Comparison of ENCODE assay signal across 10 cellular contexts in genomic region chr1:116325922-116326321, GRCh38. TPM values are rescaled to one million over a fixed set of nuclear protein-coding genes. Genes with fewer than 3 reads are reported as not detected.
DNase-seq lines count a peak whose midpoint lies in the region; TF ChIP-seq lines count a peak whose summit lies in the region.
"Had no signal": no experiment of that assay in that cellular context is flagged by ENCODE, and none has a peak within 500 bp of the region (broad histone marks: within the 10 kb centered on the region; RNA-seq: fewer than 3 reads in every experiment).

No MANE protein-coding gene starts in this region.

- no peaks in the 10 kb centered on the region for H4K20me1 ChIP-seq in Loucy (ENCODE audit: insufficient read depth, low read length, poor library complexity, severe bottlenecking)

- H3K27me3 ChIP-seq in Loucy (ENCODE audit: insufficient read depth, low read length, poor library complexity, severe bottlenecking), result no peaks in the 10 kb centered on the region
- H3K27me3 ChIP-seq in breast epithelium, result no peaks in the 10 kb centered on the region
- no peaks in the 10 kb centered on the region for H3K27me3 ChIP-seq in tibial artery
- no peaks in the 10 kb centered on the region for H3K27me3 ChIP-seq in HAP-1 (ENCODE audit: low read depth)
- no peaks in the 10 kb centered on the region for H3K27me3 ChIP-seq in dorsolateral prefrontal cortex

- H3K9me3 ChIP-seq in Loucy (ENCODE audit: insufficient read depth, low read depth, low read length) (no peaks in the 10 kb centered on the region), breast epithelium (no peaks in the 10 kb centered on the region), tibial artery (no peaks in the 10 kb centered on the region), HAP-1 (no peaks in the 10 kb centered on the region)
- H3K9me3 ChIP-seq: SJSA1 had no signal

- H3K36me3 ChIP-seq in Loucy (ENCODE audit: insufficient read depth, low read length) (no peaks in the 10 kb centered on the region), breast epithelium (no peaks in the 10 kb centered on the region), tibial artery (no peaks in the 10 kb centered on the region), HAP-1 (replicated peaks) (no peaks in the 10 kb centered on the region)
- H3K36me3 ChIP-seq: SJSA1 had no signal

- H3K4me1 ChIP-seq in Loucy (ENCODE audit: insufficient read depth, low read length, poor library complexity, severe bottlenecking) (peaks cover 11% of the 10 kb centered on the region), breast epithelium (peaks cover 0 to 5% of the 10 kb centered on the region in 2 donors), tibial artery (no peaks in the 10 kb centered on the region), HAP-1 (no peaks in the 10 kb centered on the region)
- H3K4me1 ChIP-seq: SJSA1 had no signal

- in situ Hi-C loops in HAP-1 (cut with MboI; ENCODE audit: low sequenced_read_pairs), result no loop called here

- H3K27ac ChIP-seq in breast epithelium, result peak overlapping the region; percentile 77 to 83
- no peak overlapping the region for H3K27ac ChIP-seq in tibial artery
- H3K27ac ChIP-seq in dorsolateral prefrontal cortex, result peak overlapping the region in 1 of 59 donors; percentile 26
- H3K27ac ChIP-seq: SJSA1 had no signal

- H3K4me3 ChIP-seq in Loucy (ENCODE audit: low read length, poor library complexity, severe bottlenecking) (no peak overlapping the region), breast epithelium (no peak overlapping the region), tibial artery (no peak overlapping the region), HAP-1 (no peak overlapping the region), dorsolateral prefrontal cortex (no peak overlapping the region)
- H3K4me3 ChIP-seq: SJSA1 had no signal

- H3K9ac ChIP-seq in Loucy (ENCODE audit: low read depth, low read length, poor library complexity, severe bottlenecking), result no peak overlapping the region

- TF ChIP-seq CTCF in Loucy (conservative IDR thresholded peaks at IDR 0.05; ENCODE audit: low read length), result no peak
- no peak for TF ChIP-seq CTCF in breast epithelium (IDR thresholded peaks at IDR 0.05)
- no peak for TF ChIP-seq CTCF in tibial artery (IDR thresholded peaks at IDR 0.05)
- no peak for TF ChIP-seq CTCF in dorsolateral prefrontal cortex (IDR thresholded peaks at IDR 0.05 in 54 of 56, conservative IDR thresholded peaks at IDR 0.05 in 2 of 56; ENCODE audit: low read depth in 1 of 56, partially characterized antibody in 56 of 56)

- H3F3A ChIP-seq in Loucy (ENCODE audit: low read depth), result no peaks in the 10 kb centered on the region

- peak overlapping the region; percentile 66; the same call in 1 of the 2 replicates for H2AFZ ChIP-seq in Loucy (ENCODE audit: low read length)

- peak; percentile 28 for DNase-seq in activated CD4-positive, alpha-beta T cell treated with anti-CD3 and anti-CD28 coated beads, Interleukin-2, amount 50 U/mL, for 1 hour
- DNase-seq in breast epithelium (ENCODE audit: low spot score in 2 of 2) (no peak), tibial artery (no peak), AG08395 (ENCODE audit: low spot score) (no peak), HAP-1 (ENCODE audit: low spot score in 2 of 2) (no peak), dorsolateral prefrontal cortex (no peak)
- peak; percentile 10 for DNase-seq in stimulated activated CD8-positive, alpha-beta memory T cell treated with anti-CD3 and anti-CD28 coated beads, Interleukin-12 subunit alpha, Interleukin-12 subunit beta, amount 100 ng/mL, for 1 hour (ENCODE audit: low read depth)
- DNase-seq: NCI-H1436 had no signal

- no peak for TF ChIP-seq POLR2A in breast epithelium (IDR thresholded peaks at IDR 0.05)

- no peaks in the 10 kb centered on the region for H3K9me2 ChIP-seq in Loucy (replicated peaks; ENCODE audit: low read depth, low read length)

- intact Hi-C loops in breast epithelium (cut with DNase I; ENCODE audit: low total_unique reads) (no loop called here), tibial artery (cut with DNase I; ENCODE audit: low total_unique reads) (no loop called here), dorsolateral prefrontal cortex (cut with DNase I) (no loop called here)

- H3K4me2 ChIP-seq in Loucy (ENCODE audit: low read depth, low read length, poor library complexity, severe bottlenecking), result peak overlapping the region; percentile 3

- H3K79me2 ChIP-seq in Loucy (ENCODE audit: insufficient read depth, low read length), result no peaks in the 10 kb centered on the region

RNA-seq across cellular contexts. Expression of gene ATP1A1, which starts 47.1 kb away (rescaled TPM):
- total RNA-seq in breast epithelium, result 100 to 1,000 TPM; 235 to 423 (median 331) TPM
- 100 to 1,000 TPM; 225 to 944 (median 658) TPM for total RNA-seq in dorsolateral prefrontal cortex

Comparison
In these comparisons a context has a peak if more than half of its experiments do, and no peak if none do; other contexts are left out.
1. DNase-seq: peak in activated CD4-positive, alpha-beta T cell treated with anti-CD3 and anti-CD28 coated beads, Interleukin-2, amount 50 U/mL, for 1 hour (single experiment) and stimulated activated CD8-positive, alpha-beta memory T cell treated with anti-CD3 and anti-CD28 coated beads, Interleukin-12 subunit alpha, Interleukin-12 subunit beta, amount 100 ng/mL, for 1 hour (single experiment); none in breast epithelium (0 of 2), tibial artery (0 of 2), AG08395 (single experiment), HAP-1 (0 of 2) and dorsolateral prefrontal cortex (0 of 10).
2. H3K27ac ChIP-seq: peak in breast epithelium (2 of 2); none in tibial artery (0 of 2).